Comparison of ENCODE assay signal across 25 cellular contexts in the genomic region with DNA sequence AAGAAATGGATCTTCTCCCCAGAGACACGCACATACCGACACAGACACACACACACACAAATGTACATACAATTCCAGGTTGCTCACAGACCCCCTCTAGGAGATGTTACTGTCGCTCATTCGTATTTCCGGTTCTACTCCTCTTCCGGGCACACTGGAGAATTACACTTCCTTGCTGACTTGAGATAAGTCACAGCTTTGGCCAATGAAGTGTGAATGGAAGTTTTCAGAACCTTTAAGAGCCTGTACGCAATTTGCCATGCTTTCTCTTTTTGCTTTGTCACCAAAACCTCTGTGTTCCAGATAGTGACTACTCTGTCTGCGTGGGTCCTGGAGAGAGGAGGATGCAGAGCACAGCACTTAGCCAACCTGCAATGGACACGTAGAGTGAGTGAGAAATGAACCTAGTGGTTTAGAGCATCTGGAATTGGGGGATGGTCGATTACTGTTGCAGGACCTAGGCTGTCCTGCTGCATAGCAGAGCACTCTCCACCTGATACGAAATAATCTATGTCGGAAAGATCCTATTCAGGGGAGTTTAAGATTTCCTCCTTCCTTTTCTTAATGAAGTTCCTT.
"Had no signal": no experiment of that assay in that cellular context is flagged by ENCODE, and none has a peak within 500 bp of the region (broad histone marks: within the 10 kb centered on the region; RNA-seq: fewer than 3 reads in every experiment).

No MANE protein-coding gene starts in this region.

- H3K4me1 Mint-ChIP-seq: memory B cell; stimulated activated memory B cell treated with anti-CD40 and anti-IgM and Interleukin-4, amounts not matched to agents 10 μg/mL and 1 μg/mL and 100 μg/mL, for 72 hours had no signal

- H3K79me2 ChIP-seq: parathyroid adenoma had no signal

- H3K4me1 ChIP-seq: adrenal gland, breast epithelium, heart left ventricle, parathyroid adenoma, sigmoid colon, spleen, upper lobe of right lung had no signal

- H3K9ac ChIP-seq: parathyroid adenoma had no signal

- H2AFZ ChIP-seq: parathyroid adenoma had no signal

- DNase-seq: activated CD4-positive, alpha-beta T cell treated with anti-CD3 and anti-CD28 coated beads for 36 hours; activated CD4-positive, alpha-beta T cell treated with anti-CD3 and anti-CD28 coated beads, Interleukin-2, amount 50 U/mL, for 48 hours; activated gamma-delta T cell; adrenal gland; cerebellar nuclear complex; cortex of kidney; heart left ventricle; left ventricle myocardium superior; mucosa of descending colon; naive thymus-derived CD4-positive, alpha-beta T cell; sigmoid colon; spleen; stimulated activated CD4-positive, alpha-beta T cell treated with anti-CD3 and anti-CD28 coated beads, Interleukin-4, amount 100 ng/mL, for 4 hours; upper lobe of right lung had no signal

- H3K4me3 Mint-ChIP-seq: activated CD4-positive, alpha-beta T cell treated with anti-CD3 and anti-CD28 coated beads for 36 hours; memory B cell; naive thymus-derived CD4-positive, alpha-beta T cell; stimulated activated memory B cell treated with anti-CD40 and anti-IgM and Interleukin-4, amounts not matched to agents 10 μg/mL and 1 μg/mL and 100 μg/mL, for 72 hours; T-helper 1 cell treated with Interleukin-12 subunit alpha and Interleukin-12 subunit beta and Interleukin-4 antibody, amounts not matched to agents 30 μg/mL and 1 μg/mL, for 36 hours had no signal

- H3K27me3 ChIP-seq: adrenal gland, breast epithelium, esophagus muscularis mucosa, gastroesophageal sphincter, neutrophil, sigmoid colon, spleen, upper lobe of right lung had no signal

- H3K4me3 ChIP-seq: adrenal gland, breast epithelium, esophagus muscularis mucosa, gastroesophageal sphincter, heart left ventricle, mucosa of descending colon, sigmoid colon, spleen, thoracic aorta, upper lobe of right lung had no signal

- H3K36me3 ChIP-seq: adrenal gland, breast epithelium, esophagus muscularis mucosa, gastroesophageal sphincter, heart left ventricle, neutrophil, sigmoid colon, spleen, thoracic aorta, upper lobe of right lung had no signal

- FAIRE-seq: astrocyte had no signal

- H3K27ac Mint-ChIP-seq: activated CD4-positive, alpha-beta T cell treated with anti-CD3 and anti-CD28 coated beads for 36 hours; activated naive CD4-positive, alpha-beta T cell treated with anti-CD3 and anti-CD28 coated beads, Interleukin-2, amount 50 U/mL, for 72 hours; memory B cell; naive thymus-derived CD4-positive, alpha-beta T cell; stimulated activated memory B cell treated with anti-CD40 and anti-IgM and Interleukin-4, amounts not matched to agents 10 μg/mL and 1 μg/mL and 100 μg/mL, for 72 hours; T-helper 1 cell treated with Interleukin-12 subunit alpha and Interleukin-12 subunit beta and Interleukin-4 antibody, amounts not matched to agents 30 μg/mL and 1 μg/mL, for 36 hours had no signal

- H3K36me3 Mint-ChIP-seq: activated naive CD4-positive, alpha-beta T cell treated with anti-CD3 and anti-CD28 coated beads, Interleukin-2, amount 50 U/mL, for 72 hours; memory B cell; naive thymus-derived CD4-positive, alpha-beta T cell; stimulated activated memory B cell treated with anti-CD40 and anti-IgM and Interleukin-4, amounts not matched to agents 10 μg/mL and 1 μg/mL and 100 μg/mL, for 72 hours had no signal

- H3K27ac ChIP-seq: adrenal gland, breast epithelium, esophagus muscularis mucosa, gastroesophageal sphincter, heart left ventricle, neutrophil, parathyroid adenoma, sigmoid colon, spleen, thoracic aorta, upper lobe of right lung had no signal

- ATAC-seq: activated CD4-positive, alpha-beta T cell treated with anti-CD3 and anti-CD28 coated beads for 36 hours; activated naive CD4-positive, alpha-beta T cell treated with anti-CD3 and anti-CD28 coated beads, Interleukin-2, amount 50 U/mL, for 72 hours; gastroesophageal sphincter; heart left ventricle; left ventricle myocardium superior; mucosa of descending colon; naive thymus-derived CD4-positive, alpha-beta T cell; stimulated activated memory B cell treated with anti-CD40 and anti-IgM and Interleukin-4, amounts not matched to agents 10 μg/mL and 1 μg/mL and 100 μg/mL, for 72 hours; upper lobe of right lung had no signal

- H3K9me3 ChIP-seq: adrenal gland, breast epithelium, esophagus muscularis mucosa, gastroesophageal sphincter, heart left ventricle, mucosa of descending colon, neutrophil, sigmoid colon, spleen, thoracic aorta, upper lobe of right lung had no signal

- H3K27me3 Mint-ChIP-seq: memory B cell; stimulated activated memory B cell treated with anti-CD40 and anti-IgM and Interleukin-4, amounts not matched to agents 10 μg/mL and 1 μg/mL and 100 μg/mL, for 72 hours had no signal

- H3K9me3 Mint-ChIP-seq: memory B cell; stimulated activated memory B cell treated with anti-CD40 and anti-IgM and Interleukin-4, amounts not matched to agents 10 μg/mL and 1 μg/mL and 100 μg/mL, for 72 hours; T-helper 1 cell treated with Interleukin-12 subunit alpha and Interleukin-12 subunit beta and Interleukin-4 antibody, amounts not matched to agents 30 μg/mL and 1 μg/mL, for 36 hours had no signal
